8 cellular contexts compared by ENCODE assay signal in genomic region chr15:27932600-27932999, GRCh38.
"Had no signal": no experiment of that assay in that cellular context is flagged by ENCODE, and none has a peak within 500 bp of the region (broad histone marks: within the 10 kb centered on the region; RNA-seq: fewer than 3 reads in every experiment).

No MANE protein-coding gene starts in this region.

- ATAC-seq: GM12878 had no signal

- FAIRE-seq: G401.6, GM12878, GM12891, GM12892, GM18507, GM19239 had no signal

- DNase-seq: GDM1, GF-D8 had no signal

- H3K4me3 ChIP-seq: GM12878 had no signal
